In the genomic region with DNA sequence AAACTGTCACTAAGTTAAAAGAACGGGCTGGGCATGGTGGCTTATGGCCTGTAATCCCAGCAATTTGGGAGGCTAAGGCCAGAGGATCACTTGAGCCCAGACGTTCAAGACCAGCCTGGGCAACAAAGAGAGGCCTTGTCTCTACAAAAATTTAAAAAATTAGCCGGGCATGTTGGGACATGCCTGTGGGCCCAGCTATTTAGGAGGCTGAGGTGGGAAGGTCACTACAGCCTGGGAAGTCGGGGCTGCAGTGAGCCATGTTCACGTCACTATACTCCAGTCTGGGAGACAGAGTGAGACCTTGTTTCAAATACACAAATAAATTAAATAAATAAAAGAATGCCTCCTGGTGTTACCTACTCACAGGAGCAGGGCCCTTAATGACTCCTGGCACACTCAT, we compare ENCODE assay signal across 2 cellular contexts.
TF ChIP-seq lines count a peak whose summit lies in the region.

No MANE protein-coding gene starts in this region.

TF ChIP-seq in SK-N-SH, 30 proteins besides CTCF, POLR2A, EP300 and RAD21 (continued from another document):
- TF ChIP-seq YY1 (IDR thresholded peaks at IDR 0.05; ENCODE audit: low read depth) = no peak

TF ChIP-seq in SK-N-SH treated with all-trans-retinoic acid at 6 μM for 48 hours, 23 proteins besides CTCF, POLR2A, EP300 and RAD21 (continued from another document):
- no peak for TF ChIP-seq RARB (CRISPR knock-in tag; IDR thresholded peaks at IDR 0.05)
- no peak for TF ChIP-seq PPARA (CRISPR knock-in tag; IDR thresholded peaks at IDR 0.05; ENCODE audit: borderline replicate concordance)
- TF ChIP-seq TOX (CRISPR knock-in tag; IDR thresholded peaks at IDR 0.05; ENCODE audit: borderline replicate concordance) = no peak
- TF ChIP-seq TCF4 (CRISPR knock-in tag; IDR thresholded peaks at IDR 0.05; ENCODE audit: borderline replicate concordance) = no peak
- TF ChIP-seq PATZ1 (CRISPR knock-in tag; IDR thresholded peaks at IDR 0.05; ENCODE audit: borderline replicate concordance) = no peak
- TF ChIP-seq SNAI2 (CRISPR knock-in tag; IDR thresholded peaks at IDR 0.05) = no peak
- no peak for TF ChIP-seq ZNF565 (CRISPR knock-in tag; conservative IDR thresholded peaks at IDR 0.05; ENCODE audit: low read depth)
- TF ChIP-seq CREB5 (CRISPR knock-in tag; IDR thresholded peaks at IDR 0.05; ENCODE audit: low read depth) = no peak
- TF ChIP-seq ZFP3 (CRISPR knock-in tag; IDR thresholded peaks at IDR 0.05) = no peak
- no peak for TF ChIP-seq OSR1 (CRISPR knock-in tag; IDR thresholded peaks at IDR 0.05)
